ENCODE assay signal across 9 cellular contexts in genomic region chr5:108720416-108720815, GRCh38. TPM values are rescaled to one million over a fixed set of nuclear protein-coding genes. Genes with fewer than 3 reads are reported as not detected.
A peak's percentile ranks its signal among the peaks of the same experiment; 100 is the strongest.
DNase-seq lines count a peak whose midpoint lies in the region; ATAC-seq and TF ChIP-seq lines count a peak whose summit lies in the region.
"Had no signal": no experiment of that assay in that cellular context is flagged by ENCODE, and none has a peak within 500 bp of the region (broad histone marks: within the 10 kb centered on the region; RNA-seq: fewer than 3 reads in every experiment).

No MANE protein-coding gene starts in this region.

- no peaks in the 10 kb centered on the region for H3K79me1 ChIP-seq in trophoblast cell (ENCODE audit: low read length)

- no peak overlapping the region for H3K18ac ChIP-seq in trophoblast cell (ENCODE audit: low read length)

- H3K36me3 Mint-ChIP-seq in activated naive CD4-positive, alpha-beta T cell treated with anti-CD3 and anti-CD28 coated beads for 36 hours (ENCODE audit: low read depth): no peaks in the 10 kb centered on the region

- DNase-seq in A172 (ENCODE audit: low spot score) (peak; percentile 14), NB4 (ENCODE audit: low read depth) (peak; percentile 30), NCI-H1436 treated with DMSO at 0.1 percent for 48 hours (lab: John Stamatoyannopoulos, UW) (no peak), trophoblast cell (no peak)
- DNase-seq in activated CD4-positive, alpha-beta T cell treated with anti-CD3 and anti-CD28 coated beads, Interleukin-2, amount 50 U/mL, for 4 hours: no peak
- DNase-seq in activated naive CD4-positive, alpha-beta T cell treated with anti-CD3 and anti-CD28 coated beads for 36 hours: no peak
- DNase-seq: substantia nigra had no signal

- H3K27me3 Mint-ChIP-seq in activated naive CD4-positive, alpha-beta T cell treated with anti-CD3 and anti-CD28 coated beads for 36 hours (ENCODE audit: low read depth): peaks cover 5% of the 10 kb centered on the region

- no peaks in the 10 kb centered on the region for H3K79me2 ChIP-seq in trophoblast cell (ENCODE audit: control insufficient read depth, insufficient read depth, low read length, poor library complexity)

- H3K4me1 Mint-ChIP-seq in activated naive CD4-positive, alpha-beta T cell treated with anti-CD3 and anti-CD28 coated beads for 36 hours (ENCODE audit: low read depth): peaks cover 6% of the 10 kb centered on the region

- H2BK12ac ChIP-seq in trophoblast cell (ENCODE audit: low read length): no peak overlapping the region

- CTCF ChIA-PET in activated naive CD4-positive, alpha-beta T cell treated with anti-CD3 and anti-CD28 coated beads for 36 hours (lab: Charles Lee): no interaction called here

- no peak for TF ChIP-seq CTCF in NB4 (IDR thresholded peaks at IDR 0.05; ENCODE audit: low read depth, low read length)

- ATAC-seq in GM19025 (IDR thresholded peaks at IDR 0.05; ENCODE audit: low read depth, unreplicated experiment) (peak; percentile 88), HG02870 (IDR thresholded peaks at IDR 0.05; ENCODE audit: unreplicated experiment) (peak; percentile 89)

- no peak overlapping the region for H2AK5ac ChIP-seq in trophoblast cell (ENCODE audit: low read length)

- no peak overlapping the region for H2BK5ac ChIP-seq in trophoblast cell (ENCODE audit: low read depth, low read length, poor library complexity)

- H3K14ac ChIP-seq in trophoblast cell (ENCODE audit: low read length): no peak overlapping the region

- H4K12ac ChIP-seq in trophoblast cell (ENCODE audit: low read depth, low read length): no peak overlapping the region

- intact Hi-C loops in activated naive CD4-positive, alpha-beta T cell treated with anti-CD3 and anti-CD28 coated beads for 36 hours (cut with micrococcal nuclease): no loop called here

- H3K27ac ChIP-seq in trophoblast cell (ENCODE audit: low read depth, low read length): no peak overlapping the region

- no peak overlapping the region for H3K4ac ChIP-seq in trophoblast cell (ENCODE audit: low read depth, low read length)

- H3K36me3 ChIP-seq in trophoblast cell (ENCODE audit: control insufficient read depth in 1 of 2, insufficient read depth in 2 of 2, low read length in 2 of 2): no peaks in the 10 kb centered on the region

- no peak overlapping the region for H3K4me2 ChIP-seq in trophoblast cell (ENCODE audit: low read length)

- no peaks in the 10 kb centered on the region for H3K9me3 Mint-ChIP-seq in activated naive CD4-positive, alpha-beta T cell treated with anti-CD3 and anti-CD28 coated beads for 36 hours

- H4K8ac ChIP-seq in trophoblast cell (ENCODE audit: low read depth, low read length): no peak overlapping the region

- no peak for TF ChIP-seq POLR2A in NB4 (IDR thresholded peaks at IDR 0.05; ENCODE audit: extremely low read depth, insufficient read length)

- no peaks in the 10 kb centered on the region for H3K4me1 ChIP-seq in trophoblast cell (ENCODE audit: control insufficient read depth in 1 of 2, insufficient read depth in 2 of 2, low read length in 2 of 2)

- no peak overlapping the region for H3K9ac ChIP-seq in trophoblast cell (ENCODE audit: low read length)

- H3K27me3 ChIP-seq in trophoblast cell (ENCODE audit: insufficient read depth, low read length): no peaks in the 10 kb centered on the region

- no peak overlapping the region for H3K4me3 ChIP-seq in NB4 (ENCODE audit: low read depth, low read length)
- H3K4me3 ChIP-seq in trophoblast cell (ENCODE audit: low read depth, low read length): no peak overlapping the region

- no peak overlapping the region for H4K91ac ChIP-seq in trophoblast cell (ENCODE audit: low read depth, low read length)

- no peak overlapping the region for H2BK120ac ChIP-seq in trophoblast cell (ENCODE audit: insufficient read depth, low read length, poor library complexity)

- H3K23ac ChIP-seq in trophoblast cell (ENCODE audit: low read length): no peak overlapping the region

- no peaks in the 10 kb centered on the region for H3K9me3 ChIP-seq in trophoblast cell (ENCODE audit: insufficient read depth, low read depth, low read length)

- H3K27ac Mint-ChIP-seq in activated naive CD4-positive, alpha-beta T cell treated with anti-CD3 and anti-CD28 coated beads for 36 hours: no peak overlapping the region

- H3K4me3 Mint-ChIP-seq in activated naive CD4-positive, alpha-beta T cell treated with anti-CD3 and anti-CD28 coated beads for 36 hours: no peak overlapping the region

- no peak overlapping the region for H2AFZ ChIP-seq in trophoblast cell (ENCODE audit: insufficient read depth, low read length, poor library complexity)

RNA-seq across cellular contexts. Expression of gene FER, which starts 27.3 kb away (rescaled TPM):
- 16.5 and 29.3 TPM in 2 replicates for total RNA-seq in A172 (2014; rRNA removed; shearing (Covaris generic))
- 1 to 10 TPM; 4.8 to 7.1 TPM for total RNA-seq in activated naive CD4-positive, alpha-beta T cell treated with anti-CD3 and anti-CD28 coated beads for 36 hours
- 10.4 and 14.4 TPM in 2 replicates for polyA plus RNA-seq in trophoblast cell (2013)

Comparison
In these comparisons a context has a peak if more than half of its experiments do, and no peak if none do; other contexts are left out.
1. DNase-seq: peak in A172 (single experiment) and NB4 (single experiment); none in activated CD4-positive, alpha-beta T cell treated with anti-CD3 and anti-CD28 coated beads, Interleukin-2, amount 50 U/mL, for 4 hours (0 of 2), NCI-H1436 treated with DMSO at 0.1 percent for 48 hours (single experiment), activated naive CD4-positive, alpha-beta T cell treated with anti-CD3 and anti-CD28 coated beads for 36 hours (single experiment) and trophoblast cell (0 of 2).